ENCODE assay signal across 8 cellular contexts in the genomic region with DNA sequence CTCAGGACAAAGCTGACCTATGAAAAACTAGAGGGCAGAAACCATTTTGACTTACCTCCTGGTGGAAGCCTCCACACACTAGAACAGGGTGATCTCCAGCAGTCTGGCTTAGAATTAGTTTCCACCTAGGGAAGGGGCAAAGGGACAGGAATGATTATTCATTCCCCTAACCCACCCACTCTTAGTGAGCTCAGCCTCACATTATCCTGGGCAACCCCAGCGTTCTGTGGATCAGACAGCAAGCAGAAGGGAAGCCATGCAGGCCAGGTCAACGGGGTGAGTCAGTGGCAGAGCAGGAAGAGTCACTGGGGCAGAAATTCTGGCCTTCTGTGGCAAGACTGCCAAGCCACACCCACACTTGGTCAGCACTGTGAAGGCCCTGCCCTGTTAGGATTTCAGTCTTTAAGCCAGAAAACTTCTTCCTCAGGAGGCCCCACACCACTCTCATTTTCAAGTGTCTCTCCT. TPM values are rescaled to one million over a fixed set of nuclear protein-coding genes. Genes with fewer than 3 reads are reported as not detected.
A peak's percentile ranks its signal among the peaks of the same experiment; 100 is the strongest.
DNase-seq lines count a peak whose midpoint lies in the region; ATAC-seq, FAIRE-seq and TF ChIP-seq lines count a peak whose summit lies in the region.

No MANE protein-coding gene starts in this region.

- peaks cover 35% of the 10 kb centered on the region for H3K4me1 ChIP-seq in DOHH2 (ENCODE audit: control insufficient read depth, low read length)
- peaks cover 40% of the 10 kb centered on the region for H3K4me1 ChIP-seq in RWPE2 (ENCODE audit: insufficient read depth, poor library complexity, severe bottlenecking)
- H3K4me1 ChIP-seq in endothelial cell of umbilical vein (ENCODE audit: control insufficient read depth, extremely low read depth, insufficient read depth, low read length): peaks cover 64% of the 10 kb centered on the region

- H3K9me3 ChIP-seq in DOHH2 (ENCODE audit: control insufficient read depth, insufficient read depth, low read length) (no peaks in the 10 kb centered on the region), RWPE2 (ENCODE audit: severe bottlenecking) (no peaks in the 10 kb centered on the region), endothelial cell of umbilical vein (replicated peaks; ENCODE audit: control insufficient read depth, insufficient read depth, low read length) (no peaks in the 10 kb centered on the region)

- H3F3A ChIP-seq in DOHH2 (ENCODE audit: control insufficient read depth, insufficient read depth): no peaks in the 10 kb centered on the region

- H3K27me3 ChIP-seq in DOHH2 (ENCODE audit: control insufficient read depth, low read length) (no peaks in the 10 kb centered on the region), RWPE2 (ENCODE audit: insufficient read depth, poor library complexity, severe bottlenecking) (no peaks in the 10 kb centered on the region), endothelial cell of umbilical vein (ENCODE audit: control insufficient read depth in 2 of 2, insufficient read depth in 2 of 2, low read length in 2 of 2) (no peaks in the 10 kb centered on the region)

- dilution Hi-C loops in endothelial cell of umbilical vein (cut with MboI; ENCODE audit: extremely low pct_ligation_motif_present, low sequenced_read_pairs): no loop called here

- intact Hi-C loops in endothelial cell of umbilical vein (cut with micrococcal nuclease): no loop called here

- H4K20me1 ChIP-seq in DOHH2 (ENCODE audit: control insufficient read depth, insufficient read depth, low read depth, low read length) (peaks cover 13% of the 10 kb centered on the region; the same call in 1 of the 2 replicates), endothelial cell of umbilical vein (replicated peaks; ENCODE audit: control insufficient read depth, extremely low read depth, insufficient read depth, low read length) (no peaks in the 10 kb centered on the region)

- H3K9me2 ChIP-seq in DOHH2 (replicated peaks; ENCODE audit: control insufficient read depth, low read length): no peaks in the 10 kb centered on the region

- no peaks in the 10 kb centered on the region for H3K9me1 ChIP-seq in endothelial cell of umbilical vein (replicated peaks; ENCODE audit: control insufficient read depth, extremely low read depth, insufficient read depth, low read length)

- no peak overlapping the region for H2AFZ ChIP-seq in endothelial cell of umbilical vein (ENCODE audit: low read depth, low read length)

- H3K4me3 ChIP-seq in DOHH2 (ENCODE audit: low read length): no peak overlapping the region
- H3K4me3 ChIP-seq in HFF-Myc (replicated peaks; ENCODE audit: low read depth, low read length): no peak overlapping the region
- H3K4me3 ChIP-seq in RWPE2 (ENCODE audit: severe bottlenecking): no peak overlapping the region
- peak overlapping the region in 1 of 3 experiments; percentile 1 for H3K4me3 ChIP-seq in endothelial cell of umbilical vein (replicated peaks in 1 of 3; ENCODE audit: insufficient read depth in 1 of 3, low read depth in 1 of 3, low read length in 3 of 3)

- peaks cover 54% of the 10 kb centered on the region for H3K36me3 ChIP-seq in DOHH2 (ENCODE audit: control insufficient read depth, low read length)
- peaks cover 52% of the 10 kb centered on the region for H3K36me3 ChIP-seq in RWPE2 (ENCODE audit: low read depth)
- H3K36me3 ChIP-seq in endothelial cell of umbilical vein (ENCODE audit: control insufficient read depth in 2 of 2, extremely low read depth in 1 of 2, insufficient read depth in 2 of 2, low read length in 2 of 2): no peaks in the 10 kb centered on the region

- peak overlapping the region; percentile 59 for H3K9ac ChIP-seq in endothelial cell of umbilical vein (replicated peaks; ENCODE audit: extremely low read depth, insufficient read depth, low read length)

- H3K79me2 ChIP-seq in DOHH2 (ENCODE audit: control insufficient read depth, low read length): peaks cover 90% of the 10 kb centered on the region
- H3K79me2 ChIP-seq in endothelial cell of umbilical vein (ENCODE audit: control insufficient read depth, insufficient read depth, low read length): peaks cover 77% of the 10 kb centered on the region

- peak; percentile 42 for DNase-seq in HFF-Myc (ENCODE audit: extremely low read depth, low read depth)
- DNase-seq in RWPE2 (ENCODE audit: low spot score): peak; percentile 82
- DNase-seq in endothelial cell of umbilical vein (ENCODE audit: low read depth, low spot score): peak; percentile 81
- DNase-seq in mucosa of gallbladder (ENCODE audit: low spot score): peak; percentile 75
- no peak for DNase-seq in DMS 273 (lab: John Stamatoyannopoulos, UW; ENCODE audit: unreplicated experiment)
- DNase-seq in NAMALWA (ENCODE audit: low spot score): no peak
- DNase-seq in activated effector memory CD4-positive, alpha-beta T cell treated with Interleukin-2 at 50 U/mL for 16 hours: no peak

- BruUV-seq in endothelial cell of umbilical vein (replicated peaks; lab: Mats Ljungman, UMichigan): no TSS peak

- ATAC-seq in RWPE2 (ENCODE audit: low read depth): peak; percentile 96

- peak; percentile 64 for TF ChIP-seq POLR2A in endothelial cell of umbilical vein (IDR thresholded peaks at IDR 0.05; ENCODE audit: low read depth, low read length)

- CTCF ChIA-PET in endothelial cell of umbilical vein (lab: Charles Lee): interaction anchor here (1.0 to 6.9 kb wide), 7 partner anchors 9 to 44 kb away, joined by 3 to 46 read pairs (median 4); no protein-coding TSS in a partner anchor

- POLR2A ChIA-PET in endothelial cell of umbilical vein (lab: Charles Lee): interaction anchor here (1.6 kb wide), 1 partner anchor 30 kb away, joined by 7 read pairs; no protein-coding TSS in a partner anchor

- H3K27ac ChIP-seq in DOHH2 (ENCODE audit: low read depth, low read length) (no peak overlapping the region), RWPE2 (ENCODE audit: poor library complexity, severe bottlenecking) (peak overlapping the region; percentile 89), endothelial cell of umbilical vein (ENCODE audit: insufficient read depth, low read depth, low read length) (peak overlapping the region; percentile 50)

- H3K4me2 ChIP-seq in DOHH2 (ENCODE audit: low read length): peak overlapping the region; percentile 23; the same call in 1 of the 2 replicates
- peak overlapping the region; percentile 73 for H3K4me2 ChIP-seq in endothelial cell of umbilical vein (ENCODE audit: insufficient read depth, low read length)

- TF ChIP-seq CTCF in DOHH2 (IDR thresholded peaks at IDR 0.05; ENCODE audit: low read depth, low read length, poor library complexity, severe bottlenecking) (no peak), HFF-Myc (IDR thresholded peaks at IDR 0.05; ENCODE audit: low read depth, low read length, missing control alignments) (no peak), RWPE2 (IDR thresholded peaks at IDR 0.05; ENCODE audit: poor library complexity, severe bottlenecking) (no peak), endothelial cell of umbilical vein (IDR thresholded peaks at IDR 0.05; ENCODE audit: extremely low read depth in 1 of 2, insufficient read depth in 1 of 2, low read depth in 1 of 2, low read length in 2 of 2) (no peak)

- FAIRE-seq in endothelial cell of umbilical vein (lab: Jason Lieb, UNC): peak; percentile 96

RNA-seq across cellular contexts. Expression of a gene that starts 10.5 kb away (rescaled TPM):
- total RNA-seq in endothelial cell of umbilical vein: 164 and 168 TPM in 2 replicates
- polyA plus RNA-seq in endothelial cell of umbilical vein: 120 and 121 TPM in 2 replicates
- polyA plus RNA-seq in endothelial cell of umbilical vein (2011; cell fraction: cytosol; rRNA removed): 87.0 and 100 TPM in 2 replicates
- 431 and 446 TPM in 2 replicates for polyA plus RNA-seq in endothelial cell of umbilical vein (2011; cell fraction: nucleus; rRNA removed)
- 88.8 and 93.2 TPM in 2 replicates for polyA plus RNA-seq in endothelial cell of umbilical vein (2012)
- 278 and 288 TPM in 2 replicates for polyA minus RNA-seq in endothelial cell of umbilical vein
- polyA minus RNA-seq in endothelial cell of umbilical vein (2011; cell fraction: cytosol; rRNA and poly(A)+ RNA removed): 121 TPM
- polyA minus RNA-seq in endothelial cell of umbilical vein (2011; cell fraction: nucleus; rRNA and poly(A)+ RNA removed): 210 and 252 TPM in 2 replicates
- total RNA-seq in mucosa of gallbladder: 261 TPM

RNA-seq across cellular contexts. Expression of a gene that starts 10.8 kb away (rescaled TPM):
- 3.8 and 6.1 TPM in 2 replicates for total RNA-seq in endothelial cell of umbilical vein
- 3.5 and 4.4 TPM in 2 replicates for polyA plus RNA-seq in endothelial cell of umbilical vein
- polyA plus RNA-seq in endothelial cell of umbilical vein (2011; cell fraction: cytosol; rRNA removed): 4.7 and 6.3 TPM in 2 replicates
- polyA plus RNA-seq in endothelial cell of umbilical vein (2011; cell fraction: nucleus; rRNA removed): 4.0 and 5.5 TPM in 2 replicates
- 5.2 and 6.5 TPM in 2 replicates for polyA plus RNA-seq in endothelial cell of umbilical vein (2012)
- 7.5 and 9.1 TPM in 2 replicates for polyA minus RNA-seq in endothelial cell of umbilical vein
- 4.3 TPM for polyA minus RNA-seq in endothelial cell of umbilical vein (2011; cell fraction: cytosol; rRNA and poly(A)+ RNA removed)
- 1.3 and 2.6 TPM in 2 replicates for polyA minus RNA-seq in endothelial cell of umbilical vein (2011; cell fraction: nucleus; rRNA and poly(A)+ RNA removed)
- 12.9 TPM for total RNA-seq in mucosa of gallbladder

RNA-seq across cellular contexts. Expression of a gene that starts 33.3 kb away (rescaled TPM):
- total RNA-seq in endothelial cell of umbilical vein: 91.1 and 95.1 TPM in 2 replicates
- 174 and 214 TPM in 2 replicates for polyA plus RNA-seq in endothelial cell of umbilical vein
- 161 and 169 TPM in 2 replicates for polyA plus RNA-seq in endothelial cell of umbilical vein (2011; cell fraction: cytosol; rRNA removed)
- polyA plus RNA-seq in endothelial cell of umbilical vein (2011; cell fraction: nucleus; rRNA removed): 71.7 and 89.6 TPM in 2 replicates
- polyA plus RNA-seq in endothelial cell of umbilical vein (2012): 131 and 133 TPM in 2 replicates
- polyA minus RNA-seq in endothelial cell of umbilical vein: 127 and 132 TPM in 2 replicates
- polyA minus RNA-seq in endothelial cell of umbilical vein (2011; cell fraction: cytosol; rRNA and poly(A)+ RNA removed): 108 TPM
- polyA minus RNA-seq in endothelial cell of umbilical vein (2011; cell fraction: nucleus; rRNA and poly(A)+ RNA removed): 50.9 and 54.2 TPM in 2 replicates
- total RNA-seq in mucosa of gallbladder: 81.7 TPM

RNA-seq across cellular contexts. Expression of a gene that starts 35.9 kb away (rescaled TPM):
- total RNA-seq in endothelial cell of umbilical vein: not detected in 2 replicates
- 0.08 TPM in 1 of 2 replicates, not detected in the other for polyA plus RNA-seq in endothelial cell of umbilical vein
- not detected in 2 replicates for polyA plus RNA-seq in endothelial cell of umbilical vein (2011; cell fraction: cytosol; rRNA removed)
- polyA plus RNA-seq in endothelial cell of umbilical vein (2011; cell fraction: nucleus; rRNA removed): not detected in 2 replicates
- not detected in 2 replicates for polyA plus RNA-seq in endothelial cell of umbilical vein (2012)
- polyA minus RNA-seq in endothelial cell of umbilical vein: not detected in 2 replicates
- not detected for polyA minus RNA-seq in endothelial cell of umbilical vein (2011; cell fraction: cytosol; rRNA and poly(A)+ RNA removed)
- not detected in 2 replicates for polyA minus RNA-seq in endothelial cell of umbilical vein (2011; cell fraction: nucleus; rRNA and poly(A)+ RNA removed)
- total RNA-seq in mucosa of gallbladder: not detected

RNA-seq across cellular contexts. Expression of a gene that starts 42.7 kb away (rescaled TPM):
- total RNA-seq in endothelial cell of umbilical vein: 67.0 and 72.4 TPM in 2 replicates
- polyA plus RNA-seq in endothelial cell of umbilical vein: 52.0 and 70.5 TPM in 2 replicates
- polyA plus RNA-seq in endothelial cell of umbilical vein (2011; cell fraction: cytosol; rRNA removed): 91.5 and 121 TPM in 2 replicates
- polyA plus RNA-seq in endothelial cell of umbilical vein (2011; cell fraction: nucleus; rRNA removed): 44.9 and 59.6 TPM in 2 replicates
- 62.1 and 84.8 TPM in 2 replicates for polyA plus RNA-seq in endothelial cell of umbilical vein (2012)
- 37.0 and 39.0 TPM in 2 replicates for polyA minus RNA-seq in endothelial cell of umbilical vein
- 26.0 TPM for polyA minus RNA-seq in endothelial cell of umbilical vein (2011; cell fraction: cytosol; rRNA and poly(A)+ RNA removed)
- polyA minus RNA-seq in endothelial cell of umbilical vein (2011; cell fraction: nucleus; rRNA and poly(A)+ RNA removed): 13.9 and 18.7 TPM in 2 replicates
- 33.3 TPM for total RNA-seq in mucosa of gallbladder

Comparison
In these comparisons a context has a peak if more than half of its experiments do, and no peak if none do; other contexts are left out.
1. DNase-seq: peak in HFF-Myc (single experiment), RWPE2 (single experiment), endothelial cell of umbilical vein (single experiment) and mucosa of gallbladder (single experiment); none in DMS 273 (single experiment), NAMALWA (single experiment) and activated effector memory CD4-positive, alpha-beta T cell treated with Interleukin-2 at 50 U/mL for 16 hours (single experiment).